ENCODE assay signal across 1 cellular context in genomic region chr17:75301031-75301430, GRCh38.
TF ChIP-seq lines count a peak whose summit lies in the region.

No MANE protein-coding gene starts in this region.

TF ChIP-seq in IMR-90, 13 proteins besides CTCF, POLR2A, EP300 and RAD21:
- TF ChIP-seq FOS (IDR thresholded peaks at IDR 0.05; ENCODE audit: low read depth, low read length), result no peak
- TF ChIP-seq USF2 (IDR thresholded peaks at IDR 0.05; ENCODE audit: low read depth, low read length), result no peak
- TF ChIP-seq MAFK (IDR thresholded peaks at IDR 0.05; ENCODE audit: low read depth, low read length), result no peak
- TF ChIP-seq SMC3 (IDR thresholded peaks at IDR 0.05; ENCODE audit: low read depth, low read length), result no peak
- TF ChIP-seq RCOR1 (IDR thresholded peaks at IDR 0.05; ENCODE audit: insufficient replicate concordance, low read length), result no peak
- TF ChIP-seq RFX5 (IDR thresholded peaks at IDR 0.05; ENCODE audit: low read depth, low read length), result no peak
- TF ChIP-seq CEBPB (IDR thresholded peaks at IDR 0.05; ENCODE audit: low read depth, low read length), result no peak
- no peak for TF ChIP-seq NFE2L2 (IDR thresholded peaks at IDR 0.05; ENCODE audit: low read depth, low read length)
- TF ChIP-seq MXI1 (IDR thresholded peaks at IDR 0.05; ENCODE audit: borderline replicate concordance, low read depth, low read length), result no peak
- TF ChIP-seq BHLHE40 (IDR thresholded peaks at IDR 0.05; ENCODE audit: low read depth, low read length), result no peak
- no peak for TF ChIP-seq CHD1 (IDR thresholded peaks at IDR 0.05; ENCODE audit: low read depth, low read length)
